In the genomic region with DNA sequence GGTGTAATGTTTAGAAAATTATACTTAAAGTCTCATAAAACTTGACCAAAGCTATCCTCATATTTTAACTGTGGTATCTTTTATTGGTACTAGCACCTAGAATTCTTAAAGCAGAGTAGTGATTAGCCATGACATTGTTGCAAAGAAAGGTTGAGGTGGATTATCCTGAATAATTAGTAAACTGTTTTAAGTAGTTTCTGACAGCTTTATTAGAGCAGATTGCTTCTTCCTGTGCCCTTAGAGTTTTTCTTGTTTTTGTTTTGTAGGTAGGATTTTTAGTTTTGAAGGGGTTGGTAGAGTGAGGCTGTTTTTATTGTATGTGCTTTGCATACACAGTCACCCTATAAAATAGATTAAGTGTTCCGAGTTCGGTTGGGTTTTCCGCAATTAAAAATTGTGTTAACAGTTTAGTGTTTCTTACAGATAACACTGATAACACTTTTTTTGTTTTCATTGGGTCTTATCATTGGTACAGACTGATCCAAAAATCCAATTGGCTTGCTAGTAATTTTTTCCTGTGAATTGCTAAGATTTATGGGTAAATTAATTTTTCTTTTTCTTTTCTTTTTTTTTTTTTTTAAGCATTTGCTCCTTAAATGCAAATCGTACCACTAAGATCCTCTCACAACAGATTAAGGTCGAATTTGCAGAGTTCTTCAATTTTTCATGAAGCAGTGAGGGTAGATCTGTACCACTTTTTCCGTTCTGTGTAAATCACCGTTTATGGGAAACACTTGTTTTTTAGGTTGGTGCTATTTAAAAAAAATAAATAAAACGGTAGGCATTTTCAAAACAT, we compare ENCODE assay signal across 8 cellular contexts. TPM values are rescaled to one million over a fixed set of nuclear protein-coding genes. Genes with fewer than 3 reads are reported as not detected.
DNase-seq lines count a peak whose midpoint lies in the region; ATAC-seq and TF ChIP-seq lines count a peak whose summit lies in the region.

No MANE protein-coding gene starts in this region.

- H3K9me3 ChIP-seq in ES-I3 (ENCODE audit: control insufficient read depth, insufficient read depth, low read length) (no peaks in the 10 kb centered on the region), Peyer's patch (no peaks in the 10 kb centered on the region), esophagus muscularis mucosa (no peaks in the 10 kb centered on the region), psoas muscle (no peaks in the 10 kb centered on the region)

- intact Hi-C loops in esophagus muscularis mucosa (cut with DNase I) (no loop called here), psoas muscle (cut with DNase I) (loop anchor here (10.0 kb wide), 1 partner anchor 260 kb away; a partner anchor contains a TSS)

- WGBS in esophagus muscularis mucosa, result 6% methylated on average over 8 of the region's 8 CpGs
- 11 to 16% (median 12%) methylated on average over 8 of the region's 8 CpGs for WGBS in psoas muscle, 3 donors

- TF ChIP-seq CTCF in Peyer's patch (IDR thresholded peaks at IDR 0.05) (no peak), esophagus muscularis mucosa (IDR thresholded peaks at IDR 0.05) (no peak), psoas muscle (IDR thresholded peaks at IDR 0.05) (no peak), GM10248 (IDR thresholded peaks at IDR 0.05; ENCODE audit: control extremely low read depth, extremely low read depth, low read depth, missing control alignments) (no peak)

- CTCF ChIA-PET in GM10248 (lab: Yijun Ruan, JAX), result interaction anchor here (1.3 to 3.4 kb wide), 3 partner anchors 13 to 451 kb away, joined by 4 to 14 read pairs (median 4); no protein-coding TSS in a partner anchor

- POLR2A ChIA-PET in GM10248 (lab: Yijun Ruan, JAX), result no interaction called here

- peak overlapping the region in 1 of 4 donors; percentile 7 for H3K27ac ChIP-seq in Peyer's patch
- peak overlapping the region in 3 of 4 donors; percentile 1 to 100 (median 99) for H3K27ac ChIP-seq in esophagus muscularis mucosa (replicated peaks in 1 of 4)
- peak overlapping the region; percentile 5 for H3K27ac ChIP-seq in psoas muscle

- H3K4me1 ChIP-seq in ES-I3 (ENCODE audit: insufficient read depth, low read length) (peaks cover 11% of the 10 kb centered on the region; the same call in 1 of the 2 replicates), Peyer's patch (peaks cover 0 to 27% (median 11%) of the 10 kb centered on the region in 4 donors), esophagus muscularis mucosa (peaks cover 45 to 70% (median 63%) of the 10 kb centered on the region in 4 donors), psoas muscle (peaks cover 45% of the 10 kb centered on the region)

- H3K27me3 ChIP-seq in Peyer's patch, result no peaks in the 10 kb centered on the region
- H3K27me3 ChIP-seq in esophagus muscularis mucosa, result no peaks in the 10 kb centered on the region
- no peaks in the 10 kb centered on the region for H3K27me3 ChIP-seq in psoas muscle (ENCODE audit: insufficient read depth in 3 of 3, low read length in 2 of 3)

- peak overlapping the region; percentile 4; the same call in 1 of the 2 replicates for H3K9ac ChIP-seq in ES-I3 (ENCODE audit: low read depth, low read length)

- no peak for TF ChIP-seq EP300 in esophagus muscularis mucosa (IDR thresholded peaks at IDR 0.05)

- ATAC-seq in psoas muscle, result no peak

- H3K4me3 ChIP-seq in Peyer's patch (peak overlapping the region; percentile 13 to 99 (median 90)), esophagus muscularis mucosa (peak overlapping the region; percentile 92 to 98 (median 94)), psoas muscle (peak overlapping the region; percentile 93)

- TF ChIP-seq POLR2A in Peyer's patch (IDR thresholded peaks at IDR 0.05) (no peak), esophagus muscularis mucosa (IDR thresholded peaks at IDR 0.05; ENCODE audit: low read depth) (no peak)

- H3K36me3 ChIP-seq in ES-I3 (ENCODE audit: insufficient read depth, low read length) (peaks cover 16% of the 10 kb centered on the region), Peyer's patch (peaks cover 0 to 20% (median 1%) of the 10 kb centered on the region in 3 donors), esophagus muscularis mucosa (peaks cover 10 to 20% (median 17%) of the 10 kb centered on the region in 4 donors), psoas muscle (ENCODE audit: insufficient read depth in 1 of 2, low read depth in 1 of 2) (peaks cover 0 to 19% of the 10 kb centered on the region in 2 donors)

- no peak for DNase-seq in Peyer's patch
- DNase-seq in esophagus muscularis mucosa (ENCODE audit: extremely low spot score), result no peak
- no peak for DNase-seq in psoas muscle
- no peak for DNase-seq in GM10248 (ENCODE audit: extremely low spot score)
- DNase-seq in HuH-7.5 (ENCODE audit: low spot score), result no peak
- no peak for DNase-seq in DMS 273 treated with DMSO at 0.1 percent for 48 hours (lab: John Stamatoyannopoulos, UW)
- no peak for DNase-seq in amygdala (lab: John Stamatoyannopoulos, UW)

RNA-seq across cellular contexts. Expression of a gene that starts 2.1 kb away (rescaled TPM):
- total RNA-seq in Peyer's patch, result 100 to 1,000 TPM in 3 of 4 donors, 10 to 100 TPM in 1; 30.5 to 241 (median 182) TPM
- 1 to 10 TPM; 6.6 to 9.1 (median 7.4) TPM for total RNA-seq in esophagus muscularis mucosa
- 1 to 10 TPM; 1.8 to 2.9 (median 2.0) TPM for total RNA-seq in psoas muscle
- polyA plus RNA-seq in psoas muscle, result 1 to 10 TPM in 1 of 3 donors, under 1 TPM in 2; 0.77 to 2.0 (median 0.82) TPM

RNA-seq across cellular contexts. Expression of a gene that starts 3.0 kb away (rescaled TPM):
- total RNA-seq in Peyer's patch (10 to 100 TPM; 37.7 to 75.1 (median 52.1) TPM), esophagus muscularis mucosa (10 to 100 TPM; 41.3 to 81.8 (median 61.7) TPM), psoas muscle (100 to 1,000 TPM in 1 of 4 donors, 10 to 100 TPM in 3; 73.1 to 102 (median 88.2) TPM)
- polyA plus RNA-seq in psoas muscle, result 100 to 1,000 TPM; 107 to 180 (median 171) TPM
